ENCODE assay signal across 1 cellular context in the genomic region with DNA sequence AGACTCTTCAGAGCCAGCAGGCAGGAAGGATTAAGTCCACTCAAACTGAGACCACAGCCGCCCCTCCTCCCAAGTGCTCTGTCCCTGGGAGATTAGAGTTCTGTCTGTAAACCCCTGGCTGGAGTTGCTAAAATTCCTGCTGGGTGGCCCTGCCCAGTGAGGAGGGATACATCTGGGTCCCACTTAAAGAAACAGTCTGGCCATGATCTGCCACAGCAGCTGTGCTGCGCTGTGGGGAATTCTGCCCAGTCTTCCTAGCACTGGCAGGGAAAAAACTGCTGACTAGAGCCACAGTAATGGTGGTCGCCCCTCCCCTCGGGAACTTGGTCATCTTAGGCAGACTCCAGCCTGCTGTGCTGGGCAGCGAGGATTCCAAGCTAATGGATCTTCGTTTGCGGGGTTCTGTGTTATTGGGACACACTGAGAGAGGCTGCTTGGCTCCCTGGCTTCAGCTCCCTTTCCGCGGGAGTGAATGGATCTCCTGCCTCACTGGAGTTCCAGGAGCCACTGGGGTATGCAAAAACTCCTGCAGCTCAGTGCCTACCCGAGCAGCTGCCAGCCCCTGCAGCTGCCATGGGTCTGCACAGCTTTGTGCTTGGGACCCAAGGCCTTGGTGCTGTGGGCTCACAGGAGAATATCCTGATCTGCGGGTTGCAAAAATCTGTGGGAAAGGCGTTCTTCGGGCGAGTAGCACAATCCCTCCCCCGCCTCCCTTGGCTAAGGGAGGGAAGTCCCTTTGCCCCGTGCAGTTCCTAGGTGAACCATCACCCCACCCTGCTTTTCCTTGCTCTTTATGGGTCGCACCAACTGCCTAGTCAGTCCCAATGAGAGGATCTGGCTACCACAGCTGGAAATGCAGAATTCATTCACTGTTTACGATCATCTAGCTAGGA.
TF ChIP-seq lines count a peak whose summit lies in the region.

No MANE protein-coding gene starts in this region.

TF ChIP-seq in GM23338, 12 proteins besides CTCF, POLR2A, EP300 and RAD21 (continued from another document):
- TF ChIP-seq, protein P1, sequence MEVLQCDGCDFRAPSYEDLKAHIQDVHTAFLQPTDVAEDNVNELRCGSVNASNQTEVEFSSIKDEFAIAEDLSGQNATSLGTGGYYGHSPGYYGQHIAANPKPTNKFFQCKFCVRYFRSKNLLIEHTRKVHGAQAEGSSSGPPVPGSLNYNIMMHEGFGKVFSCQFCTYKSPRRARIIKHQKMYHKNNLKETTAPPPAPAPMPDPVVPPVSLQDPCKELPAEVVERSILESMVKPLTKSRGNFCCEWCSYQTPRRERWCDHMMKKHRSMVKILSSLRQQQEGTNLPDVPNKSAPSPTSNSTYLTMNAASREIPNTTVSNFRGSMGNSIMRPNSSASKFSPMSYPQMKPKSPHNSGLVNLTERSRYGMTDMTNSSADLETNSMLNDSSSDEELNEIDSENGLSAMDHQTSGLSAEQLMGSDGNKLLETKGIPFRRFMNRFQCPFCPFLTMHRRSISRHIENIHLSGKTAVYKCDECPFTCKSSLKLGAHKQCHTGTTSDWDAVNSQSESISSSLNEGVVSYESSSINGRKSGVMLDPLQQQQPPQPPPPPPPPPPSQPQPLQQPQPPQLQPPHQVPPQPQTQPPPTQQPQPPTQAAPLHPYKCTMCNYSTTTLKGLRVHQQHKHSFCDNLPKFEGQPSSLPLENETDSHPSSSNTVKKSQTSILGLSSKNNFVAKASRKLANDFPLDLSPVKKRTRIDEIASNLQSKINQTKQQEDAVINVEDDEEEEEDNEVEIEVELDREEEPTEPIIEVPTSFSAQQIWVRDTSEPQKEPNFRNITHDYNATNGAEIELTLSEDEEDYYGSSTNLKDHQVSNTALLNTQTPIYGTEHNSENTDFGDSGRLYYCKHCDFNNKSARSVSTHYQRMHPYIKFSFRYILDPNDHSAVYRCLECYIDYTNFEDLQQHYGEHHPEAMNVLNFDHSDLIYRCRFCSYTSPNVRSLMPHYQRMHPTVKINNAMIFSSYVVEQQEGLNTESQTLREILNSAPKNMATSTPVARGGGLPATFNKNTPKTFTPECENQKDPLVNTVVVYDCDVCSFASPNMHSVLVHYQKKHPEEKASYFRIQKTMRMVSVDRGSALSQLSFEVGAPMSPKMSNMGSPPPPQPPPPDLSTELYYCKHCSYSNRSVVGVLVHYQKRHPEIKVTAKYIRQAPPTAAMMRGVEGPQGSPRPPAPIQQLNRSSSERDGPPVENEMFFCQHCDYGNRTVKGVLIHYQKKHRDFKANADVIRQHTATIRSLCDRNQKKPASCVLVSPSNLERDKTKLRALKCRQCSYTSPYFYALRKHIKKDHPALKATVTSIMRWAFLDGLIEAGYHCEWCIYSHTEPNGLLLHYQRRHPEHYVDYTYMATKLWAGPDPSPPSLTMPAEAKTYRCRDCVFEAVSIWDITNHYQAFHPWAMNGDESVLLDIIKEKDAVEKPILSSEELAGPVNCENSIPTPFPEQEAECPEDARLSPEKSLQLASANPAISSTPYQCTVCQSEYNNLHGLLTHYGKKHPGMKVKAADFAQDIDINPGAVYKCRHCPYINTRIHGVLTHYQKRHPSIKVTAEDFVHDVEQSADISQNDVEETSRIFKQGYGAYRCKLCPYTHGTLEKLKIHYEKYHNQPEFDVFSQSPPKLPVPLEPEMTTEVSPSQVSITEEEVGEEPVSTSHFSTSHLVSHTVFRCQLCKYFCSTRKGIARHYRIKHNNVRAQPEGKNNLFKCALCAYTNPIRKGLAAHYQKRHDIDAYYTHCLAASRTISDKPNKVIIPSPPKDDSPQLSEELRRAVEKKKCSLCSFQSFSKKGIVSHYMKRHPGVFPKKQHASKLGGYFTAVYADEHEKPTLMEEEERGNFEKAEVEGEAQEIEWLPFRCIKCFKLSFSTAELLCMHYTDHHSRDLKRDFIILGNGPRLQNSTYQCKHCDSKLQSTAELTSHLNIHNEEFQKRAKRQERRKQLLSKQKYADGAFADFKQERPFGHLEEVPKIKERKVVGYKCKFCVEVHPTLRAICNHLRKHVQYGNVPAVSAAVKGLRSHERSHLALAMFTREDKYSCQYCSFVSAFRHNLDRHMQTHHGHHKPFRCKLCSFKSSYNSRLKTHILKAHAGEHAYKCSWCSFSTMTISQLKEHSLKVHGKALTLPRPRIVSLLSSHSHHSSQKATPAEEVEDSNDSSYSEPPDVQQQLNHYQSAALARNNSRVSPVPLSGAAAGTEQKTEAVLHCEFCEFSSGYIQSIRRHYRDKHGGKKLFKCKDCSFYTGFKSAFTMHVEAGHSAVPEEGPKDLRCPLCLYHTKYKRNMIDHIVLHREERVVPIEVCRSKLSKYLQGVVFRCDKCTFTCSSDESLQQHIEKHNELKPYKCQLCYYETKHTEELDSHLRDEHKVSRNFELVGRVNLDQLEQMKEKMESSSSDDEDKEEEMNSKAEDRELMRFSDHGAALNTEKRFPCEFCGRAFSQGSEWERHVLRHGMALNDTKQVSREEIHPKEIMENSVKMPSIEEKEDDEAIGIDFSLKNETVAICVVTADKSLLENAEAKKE (CRISPR knock-in tag; IDR thresholded peaks at IDR 0.05): no peak
- TF ChIP-seq NANOG (IDR thresholded peaks at IDR 0.05; ENCODE audit: borderline replicate concordance) (no peak), POLR2AphosphoS5 (IDR thresholded peaks at IDR 0.05; ENCODE audit: low read depth) (no peak), ZNF114 (CRISPR knock-in tag; IDR thresholded peaks at IDR 0.05) (no peak), EZH2phosphoT487 (IDR thresholded peaks at IDR 0.05; ENCODE audit: unreplicated experiment) (no peak)
